Comparison of ENCODE assay signal across 8 cellular contexts in genomic region chr18:80154293-80154692, GRCh38. TPM values are rescaled to one million over a fixed set of nuclear protein-coding genes. Genes with fewer than 3 reads are reported as not detected.
DNase-seq lines count a peak whose midpoint lies in the region; ATAC-seq, FAIRE-seq and TF ChIP-seq lines count a peak whose summit lies in the region.

No MANE protein-coding gene starts in this region.

- no peaks in the 10 kb centered on the region for H3K36me3 ChIP-seq in fibroblast of lung (ENCODE audit: control insufficient read depth, insufficient read depth, low read length)

- peak; percentile 56 for ATAC-seq in HG03060 (IDR thresholded peaks at IDR 0.05; ENCODE audit: low read depth, unreplicated experiment)
- peak; percentile 49 to 70 (median 56) for ATAC-seq in T-cell (replicated peaks in 1 of 4)
- peak; percentile 89 to 91 for ATAC-seq in stimulated activated naive B cell treated with anti-CD40 and anti-IgM and Interleukin-4, amounts not matched to agents 10 μg/mL and 1 μg/mL and 100 μg/mL, for 72 hours (replicated peaks)

- H3K4me1 Mint-ChIP-seq in T-cell: peaks cover 0 to 4% (median 3%) of the 10 kb centered on the region in 3 donors
- peaks cover 2 to 8% of the 10 kb centered on the region in 2 donors for H3K4me1 Mint-ChIP-seq in stimulated activated naive B cell treated with anti-CD40 and anti-IgM and Interleukin-4, amounts not matched to agents 10 μg/mL and 1 μg/mL and 100 μg/mL, for 72 hours

- no peak overlapping the region for H3K4me3 ChIP-seq in fibroblast of lung (replicated peaks in 1 of 4; ENCODE audit: control extremely low read depth in 1 of 4, insufficient read depth in 1 of 4, low read depth in 3 of 4, low read length in 4 of 4)

- TF ChIP-seq CTCF in C4-2B (conservative IDR thresholded peaks at IDR 0.05): peak; percentile 60
- peak; percentile 34 to 60 for TF ChIP-seq CTCF in fibroblast of lung (conservative IDR thresholded peaks at IDR 0.05 in 1 of 2, IDR thresholded peaks at IDR 0.05 in 1 of 2; ENCODE audit: low read depth in 1 of 2, low read length in 2 of 2)

- POLR2A ChIA-PET in T-cell (lab: Charles Lee): no interaction called here

- H3K9me3 ChIP-seq in fibroblast of lung (ENCODE audit: control insufficient read depth, insufficient read depth, low read depth, low read length): no peaks in the 10 kb centered on the region

- no peaks in the 10 kb centered on the region for H3K36me3 Mint-ChIP-seq in T-cell
- H3K36me3 Mint-ChIP-seq in stimulated activated naive B cell treated with anti-CD40 and anti-IgM and Interleukin-4, amounts not matched to agents 10 μg/mL and 1 μg/mL and 100 μg/mL, for 72 hours: peaks cover 2 to 8% of the 10 kb centered on the region in 2 donors

- no peaks in the 10 kb centered on the region for H3K79me2 ChIP-seq in fibroblast of lung (ENCODE audit: control insufficient read depth, insufficient read depth, low read length)

- peak; percentile 89 for FAIRE-seq in GM18507 (lab: Jason Lieb, UNC)
- FAIRE-seq in RCC 7860 (lab: Jason Lieb, UNC): no peak

- DNase-seq in GM18507 (ENCODE audit: extremely low spot score, insufficient read length, low read depth) (no peak), T-cell (peak in 9 of 34 experiments; percentile 11 to 28 (median 17)), fibroblast of lung (ENCODE audit: low read depth in 2 of 2) (peak in 1 of 2 donors; percentile 36), RCC 7860 (ENCODE audit: low spot score) (no peak), inferior parietal cortex (ENCODE audit: extremely low spot score) (no peak)
- peak; percentile 19 for DNase-seq in stimulated activated naive B cell treated with anti-CD40 and anti-IgM and Interleukin-4, amounts not matched to agents 10 μg/mL and 1 μg/mL and 100 μg/mL, for 72 hours

- no peak overlapping the region for H3K27ac Mint-ChIP-seq in T-cell
- no peak overlapping the region for H3K27ac Mint-ChIP-seq in stimulated activated naive B cell treated with anti-CD40 and anti-IgM and Interleukin-4, amounts not matched to agents 10 μg/mL and 1 μg/mL and 100 μg/mL, for 72 hours

- H3K9ac ChIP-seq in fibroblast of lung (ENCODE audit: insufficient read depth, low read length): no peak overlapping the region

- H3K27ac ChIP-seq in C4-2B (no peak overlapping the region), fibroblast of lung (ENCODE audit: insufficient read depth, low read length) (no peak overlapping the region)

- H3K27me3 Mint-ChIP-seq in T-cell: peaks cover 4 to 5% of the 10 kb centered on the region in 2 donors
- peaks cover 0 to 14% of the 10 kb centered on the region in 2 donors for H3K27me3 Mint-ChIP-seq in stimulated activated naive B cell treated with anti-CD40 and anti-IgM and Interleukin-4, amounts not matched to agents 10 μg/mL and 1 μg/mL and 100 μg/mL, for 72 hours

- H4K20me1 ChIP-seq in fibroblast of lung (ENCODE audit: control insufficient read depth, extremely low read depth, insufficient read depth, low read length): no peaks in the 10 kb centered on the region

- H3K27me3 ChIP-seq in fibroblast of lung (ENCODE audit: control insufficient read depth, insufficient read depth, low read length): no peaks in the 10 kb centered on the region

- no peaks in the 10 kb centered on the region for H3K4me1 ChIP-seq in fibroblast of lung (ENCODE audit: control insufficient read depth, extremely low read depth, insufficient read depth, low read length)

- H3K4me2 ChIP-seq in fibroblast of lung (ENCODE audit: extremely low read depth, insufficient read depth, low read length): no peak overlapping the region

- H2AFZ ChIP-seq in fibroblast of lung (ENCODE audit: low read length): no peak overlapping the region

- CTCF ChIA-PET in T-cell (lab: Charles Lee): interaction anchor here (0.6 to 1.0 kb wide), 2 partner anchors 24 to 73 kb away, joined by 3 to 5 read pairs; no protein-coding TSS in a partner anchor

- no peak overlapping the region for H3K4me3 Mint-ChIP-seq in T-cell
- H3K4me3 Mint-ChIP-seq in stimulated activated naive B cell treated with anti-CD40 and anti-IgM and Interleukin-4, amounts not matched to agents 10 μg/mL and 1 μg/mL and 100 μg/mL, for 72 hours: no peak overlapping the region

- no peaks in the 10 kb centered on the region for H3K9me3 Mint-ChIP-seq in T-cell
- no peaks in the 10 kb centered on the region for H3K9me3 Mint-ChIP-seq in stimulated activated naive B cell treated with anti-CD40 and anti-IgM and Interleukin-4, amounts not matched to agents 10 μg/mL and 1 μg/mL and 100 μg/mL, for 72 hours

RNA-seq across cellular contexts. Expression of gene ADNP2, which starts 45.2 kb away (rescaled TPM):
- 10 to 100 TPM; 17.0 to 36.3 (median 18.1) TPM for total RNA-seq in T-cell
- total RNA-seq in fibroblast of lung: 13.6 and 17.3 TPM in 2 replicates
- polyA plus RNA-seq in fibroblast of lung: 9.0 and 9.4 TPM in 2 replicates
- polyA plus RNA-seq in fibroblast of lung (2012): 8.8 and 9.1 TPM in 2 replicates
- 20.1 and 26.2 TPM in 2 replicates for polyA minus RNA-seq in fibroblast of lung (ENCODE audit: low replicate concordance)
